9 cellular contexts compared by ENCODE assay signal in genomic region chr9:20640331-20641187, GRCh38. TPM values are rescaled to one million over a fixed set of nuclear protein-coding genes. Genes with fewer than 3 reads are reported as not detected.
DNase-seq lines count a peak whose midpoint lies in the region; ATAC-seq, FAIRE-seq and TF ChIP-seq lines count a peak whose summit lies in the region.
"Had no signal": no experiment of that assay in that cellular context is flagged by ENCODE, and none has a peak within 500 bp of the region (broad histone marks: within the 10 kb centered on the region; RNA-seq: fewer than 3 reads in every experiment).

No MANE protein-coding gene starts in this region.

- ATAC-seq in Right ventricle myocardium superior (ENCODE audit: poor library complexity) (peak; percentile 63), HG03066 (IDR thresholded peaks at IDR 0.05; ENCODE audit: low read depth, unreplicated experiment) (peak; percentile 92)

- no peak overlapping the region for H3K4me3 ChIP-seq in uterus

- no peak overlapping the region for H3K27ac ChIP-seq in uterus
- H3K27ac ChIP-seq: C4-2B had no signal

- no peaks in the 10 kb centered on the region for H3K9me3 Mint-ChIP-seq in activated T-helper 2 cell treated with anti-CD3 and anti-CD28 coated beads, Interferon-gamma antibody, Interleukin-2, Interleukin-4, amounts not matched to agents 10 μg/mL and 5 μg/mL and 100 μg/mL, durations not matched to agents 14 hours and 24 hours and 36 hours

- no peak for TF ChIP-seq POLR2A in uterus (IDR thresholded peaks at IDR 0.05)

- no peaks in the 10 kb centered on the region for H3K36me3 Mint-ChIP-seq in activated T-helper 2 cell treated with anti-CD3 and anti-CD28 coated beads, Interferon-gamma antibody, Interleukin-2, Interleukin-4, amounts not matched to agents 10 μg/mL and 5 μg/mL and 100 μg/mL, durations not matched to agents 14 hours and 24 hours and 36 hours (ENCODE audit: low read depth)

- H3K27me3 Mint-ChIP-seq in activated T-helper 2 cell treated with anti-CD3 and anti-CD28 coated beads, Interferon-gamma antibody, Interleukin-2, Interleukin-4, amounts not matched to agents 10 μg/mL and 5 μg/mL and 100 μg/mL, durations not matched to agents 14 hours and 24 hours and 36 hours (ENCODE audit: low read depth): peaks cover 19% of the 10 kb centered on the region

- peak overlapping the region; percentile 14 for H3K27ac Mint-ChIP-seq in activated T-helper 2 cell treated with anti-CD3 and anti-CD28 coated beads, Interferon-gamma antibody, Interleukin-2, Interleukin-4, amounts not matched to agents 10 μg/mL and 5 μg/mL and 100 μg/mL, durations not matched to agents 14 hours and 24 hours and 36 hours

- no peak for TF ChIP-seq CTCF in uterus (IDR thresholded peaks at IDR 0.05)

- intact Hi-C loops in Right ventricle myocardium superior (cut with DNase I): no loop called here
- intact Hi-C loops in cardiac septum (cut with DNase I): no loop called here
- intact Hi-C loops in activated T-helper 2 cell treated with anti-CD3 and anti-CD28 coated beads, Interferon-gamma antibody, Interleukin-2, Interleukin-4, amounts not matched to agents 10 μg/mL and 5 μg/mL and 100 μg/mL, durations not matched to agents 14 hours and 24 hours and 36 hours (cut with micrococcal nuclease): no loop called here
- intact Hi-C loops in uterus (cut with DNase I; ENCODE audit: low total_unique reads): no loop called here

- H3K4me1 ChIP-seq in uterus: no peaks in the 10 kb centered on the region

- H3K9me3 ChIP-seq in uterus: no peaks in the 10 kb centered on the region

- no peak overlapping the region for H3K4me3 Mint-ChIP-seq in activated T-helper 2 cell treated with anti-CD3 and anti-CD28 coated beads, Interferon-gamma antibody, Interleukin-2, Interleukin-4, amounts not matched to agents 10 μg/mL and 5 μg/mL and 100 μg/mL, durations not matched to agents 14 hours and 24 hours and 36 hours (ENCODE audit: low read depth)

- DNase-seq in Right ventricle myocardium superior (peak; percentile 80), cardiac septum (ENCODE audit: low spot score) (no peak), NCI-H69 (lab: John Stamatoyannopoulos, UW) (peak; percentile 98), uterus (no peak)
- DNase-seq in activated T-helper 2 cell treated with anti-CD3 and anti-CD28 coated beads, Interferon-gamma antibody, Interleukin-2, Interleukin-4, amounts not matched to agents 10 μg/mL and 5 μg/mL and 100 μg/mL, durations not matched to agents 14 hours and 24 hours and 36 hours (ENCODE audit: low spot score): peak; percentile 30
- DNase-seq in stimulated activated CD8-positive, alpha-beta memory T cell treated with anti-CD3 and anti-CD28 coated beads, Interleukin-4, amount 100 ng/mL, for 48 hours: peak; percentile 82

- H3K27me3 ChIP-seq in uterus: no peaks in the 10 kb centered on the region

- peak; percentile 86 for FAIRE-seq in islet of Langerhans (lab: Jason Lieb, UNC)

- peaks cover 12% of the 10 kb centered on the region for H3K4me1 Mint-ChIP-seq in activated T-helper 2 cell treated with anti-CD3 and anti-CD28 coated beads, Interferon-gamma antibody, Interleukin-2, Interleukin-4, amounts not matched to agents 10 μg/mL and 5 μg/mL and 100 μg/mL, durations not matched to agents 14 hours and 24 hours and 36 hours (ENCODE audit: low read depth)

- no peaks in the 10 kb centered on the region for H3K36me3 ChIP-seq in uterus

RNA-seq across cellular contexts. Expression of gene MLLT3, which starts 18.3 kb away (rescaled TPM):
- 11.4 TPM for total RNA-seq in Right ventricle myocardium superior
- 13.3 TPM for total RNA-seq in cardiac septum
- 22.4 and 24.9 TPM in 2 replicates for total RNA-seq in activated T-helper 2 cell treated with anti-CD3 and anti-CD28 coated beads, Interferon-gamma antibody, Interleukin-2, Interleukin-4, amounts not matched to agents 10 μg/mL and 5 μg/mL and 100 μg/mL, durations not matched to agents 14 hours and 24 hours and 36 hours
- 10 to 100 TPM in 3 of 4 donors, 1 to 10 TPM in 1; 2.1 to 30.4 (median 14.0) TPM for total RNA-seq in uterus

RNA-seq across cellular contexts. Expression of gene FOCAD, which starts 43.5 kb away (rescaled TPM):
- 28.7 TPM for total RNA-seq in Right ventricle myocardium superior
- total RNA-seq in cardiac septum: 38.3 TPM
- total RNA-seq in activated T-helper 2 cell treated with anti-CD3 and anti-CD28 coated beads, Interferon-gamma antibody, Interleukin-2, Interleukin-4, amounts not matched to agents 10 μg/mL and 5 μg/mL and 100 μg/mL, durations not matched to agents 14 hours and 24 hours and 36 hours: 32.2 and 36.0 TPM in 2 replicates
- total RNA-seq in uterus: 10 to 100 TPM; 24.1 to 86.5 (median 34.3) TPM

Comparison
In these comparisons a context has a peak if more than half of its experiments do, and no peak if none do; other contexts are left out.
1. DNase-seq: peak in Right ventricle myocardium superior (single experiment), NCI-H69 (single experiment), activated T-helper 2 cell treated with anti-CD3 and anti-CD28 coated beads, Interferon-gamma antibody, Interleukin-2, Interleukin-4, amounts not matched to agents 10 μg/mL and 5 μg/mL and 100 μg/mL, durations not matched to agents 14 hours and 24 hours and 36 hours (single experiment) and stimulated activated CD8-positive, alpha-beta memory T cell treated with anti-CD3 and anti-CD28 coated beads, Interleukin-4, amount 100 ng/mL, for 48 hours (single experiment); none in cardiac septum (single experiment) and uterus (0 of 2).